In the genomic region with DNA sequence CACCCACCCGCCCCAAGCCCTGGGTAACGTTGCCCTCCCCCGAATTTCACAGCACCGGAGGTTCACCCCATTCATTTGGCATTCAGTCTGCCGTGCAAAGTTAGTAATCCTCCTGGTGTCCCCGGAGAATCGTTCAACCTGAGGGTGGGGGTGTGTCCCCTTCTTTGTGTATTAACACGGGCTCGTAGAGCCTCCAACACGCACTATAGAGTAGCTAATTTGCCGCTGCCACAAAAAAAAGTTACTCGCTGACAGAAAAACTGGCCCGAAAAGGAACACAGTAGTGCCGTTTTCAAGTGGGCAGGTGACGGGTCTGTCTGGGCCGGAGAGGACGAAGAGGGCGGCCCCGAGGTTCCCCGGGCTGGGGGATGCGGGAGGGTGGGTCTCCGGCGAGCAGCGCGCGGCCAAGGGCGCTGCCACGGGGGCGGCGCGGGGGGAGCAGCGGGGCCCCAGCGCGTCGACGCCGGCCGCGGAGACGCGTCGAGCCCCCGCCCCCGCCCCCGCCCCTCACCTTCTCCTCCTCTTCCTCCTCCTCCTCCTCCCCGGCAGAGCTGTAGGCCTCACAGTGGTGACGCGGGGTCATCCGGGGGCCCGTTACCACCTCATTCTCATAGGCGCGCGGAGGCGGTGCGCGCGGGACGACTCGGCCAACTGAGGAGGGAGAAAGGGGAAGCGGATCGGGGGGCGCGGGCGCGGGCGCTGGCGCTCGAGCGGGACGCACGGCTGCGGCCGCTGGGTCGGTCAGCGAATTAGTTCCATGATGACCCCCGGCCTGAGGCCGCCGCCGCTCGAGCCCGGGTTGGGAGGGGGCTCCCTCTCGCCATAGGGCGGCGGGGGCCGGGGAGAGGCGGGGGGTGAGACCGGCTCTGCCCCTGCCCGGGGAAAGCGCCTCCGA, we compare ENCODE assay signal across 8 cellular contexts. TPM values are rescaled to one million over a fixed set of nuclear protein-coding genes. Genes with fewer than 3 reads are reported as not detected.
DNase-seq lines count a peak whose midpoint lies in the region; ATAC-seq and TF ChIP-seq lines count a peak whose summit lies in the region.

No MANE protein-coding gene starts in this region.

- H3K9me3 Mint-ChIP-seq in CD4-positive, alpha-beta T cell: no peaks in the 10 kb centered on the region

- CTCF ChIA-PET in CD4-positive, alpha-beta T cell (lab: Charles Lee): interaction anchor here (2.2 kb wide), 1 partner anchor 23 kb away, joined by 8 read pairs; no protein-coding TSS in a partner anchor

- no peak for TF ChIP-seq CTCF in CD4-positive, alpha-beta T cell (IDR thresholded peaks at IDR 0.05)
- no peak for TF ChIP-seq CTCF in gastrocnemius medialis (IDR thresholded peaks at IDR 0.05 in 4 of 5, conservative IDR thresholded peaks at IDR 0.05 in 1 of 5)

- H3K4me1 Mint-ChIP-seq in CD4-positive, alpha-beta T cell (ENCODE audit: low read depth): peaks cover 27% of the 10 kb centered on the region
- H3K4me1 Mint-ChIP-seq in T-helper 17 cell: peaks cover 40% of the 10 kb centered on the region

- H3K27ac ChIP-seq in CD4-positive, alpha-beta T cell (ENCODE audit: low read depth, low read length): peak overlapping the region; percentile 99
- H3K27ac ChIP-seq in HUES48 (ENCODE audit: low read depth, low read length) (peak overlapping the region; percentile 100), gastrocnemius medialis (peak overlapping the region; percentile 98 to 99 (median 99))

- POLR2A ChIA-PET in CD4-positive, alpha-beta T cell (lab: Charles Lee): interaction anchor here (0.7 to 6.9 kb wide), 16 partner anchors 8 to 1351 kb away, joined by 3 to 76 read pairs (median 4); a partner anchor contains a TSS

- H3K4me1 ChIP-seq in HUES48 (ENCODE audit: control insufficient read depth, insufficient read depth, low read length) (peaks cover 14% of the 10 kb centered on the region), gastrocnemius medialis (peaks cover 40 to 53% of the 10 kb centered on the region in 2 donors)

- H3K27me3 ChIP-seq in CD4-positive, alpha-beta T cell (ENCODE audit: control insufficient read depth, insufficient read depth, low read length): no peaks in the 10 kb centered on the region
- H3K27me3 ChIP-seq in HUES48 (ENCODE audit: control insufficient read depth, insufficient read depth, low read length) (no peaks in the 10 kb centered on the region), gastrocnemius medialis (no peaks in the 10 kb centered on the region)

- H3K4me3 Mint-ChIP-seq in CD4-positive, alpha-beta T cell: peak overlapping the region; percentile 94
- no peak overlapping the region for H3K4me3 Mint-ChIP-seq in T-helper 17 cell

- no peaks in the 10 kb centered on the region for H3K9me3 ChIP-seq in CD4-positive, alpha-beta T cell (ENCODE audit: control insufficient read depth, low read length)
- no peaks in the 10 kb centered on the region for H3K9me3 ChIP-seq in HUES48 (ENCODE audit: control insufficient read depth, insufficient read depth, low read length)
- H3K9me3 ChIP-seq in T-helper 17 cell (ENCODE audit: control insufficient read depth, low read length, poor library complexity, severe bottlenecking): no peaks in the 10 kb centered on the region
- H3K9me3 ChIP-seq in gastrocnemius medialis: no peaks in the 10 kb centered on the region

- H3K36me3 ChIP-seq in HUES48 (ENCODE audit: control insufficient read depth, insufficient read depth, low read length) (no peaks in the 10 kb centered on the region; the same call in 1 of the 2 replicates), gastrocnemius medialis (no peaks in the 10 kb centered on the region)

- H3K36me3 Mint-ChIP-seq in CD4-positive, alpha-beta T cell (ENCODE audit: low read depth): peaks cover 24% of the 10 kb centered on the region
- peaks cover 9% of the 10 kb centered on the region for H3K36me3 Mint-ChIP-seq in T-helper 17 cell (ENCODE audit: low read depth)

- ATAC-seq in CD4-positive, alpha-beta T cell (ENCODE audit: poor library complexity): peak; percentile 51
- ATAC-seq in GM21360 (IDR thresholded peaks at IDR 0.05; ENCODE audit: unreplicated experiment) (peak; percentile 51), T-helper 17 cell (peak; percentile 67), gastrocnemius medialis (peak; percentile 54 to 64)

- H3K27me3 Mint-ChIP-seq in CD4-positive, alpha-beta T cell: no peaks in the 10 kb centered on the region
- no peaks in the 10 kb centered on the region for H3K27me3 Mint-ChIP-seq in T-helper 17 cell

- H3K4me3 ChIP-seq in HUES48 (ENCODE audit: low read depth, low read length) (peak overlapping the region; percentile 96), gastrocnemius medialis (peak overlapping the region; percentile 87 to 95 (median 92))

- intact Hi-C loops in CD4-positive, alpha-beta T cell (cut with DNase I, micrococcal nuclease): loop anchor here in 1 of 2 experiments (2.0 to 10.0 kb wide), 7 partner anchors 82 to 1862 kb away; a partner anchor contains a TSS
- intact Hi-C loops in gastrocnemius medialis (cut with DNase I; ENCODE audit: low total_unique reads): loop anchor here (2.0 to 10.0 kb wide), 4 partner anchors 126 to 930 kb away; a partner anchor contains a TSS

- peak in 1 of 2 donors; percentile 56 for TF ChIP-seq POLR2A in gastrocnemius medialis (IDR thresholded peaks at IDR 0.05)

- no peak overlapping the region for H3K27ac Mint-ChIP-seq in CD4-positive, alpha-beta T cell
- H3K27ac Mint-ChIP-seq in T-helper 17 cell: no peak overlapping the region

- in situ Hi-C loops in gastrocnemius medialis (cut with MboI; ENCODE audit: low sequenced_read_pairs in 4 of 4): no loop called here

- DNase-seq in CD4-positive, alpha-beta T cell: peak; percentile 61 to 81 (median 76)
- DNase-seq in T-helper 17 cell (peak; percentile 67 to 72 (median 70)), amygdala (lab: John Stamatoyannopoulos, UW) (peak in 50 of 56 donors; percentile 6 to 74 (median 51)), hypothalamus (lab: John Stamatoyannopoulos, UW) (peak in 46 of 51 donors; percentile 8 to 74 (median 57)), gastrocnemius medialis (peak; percentile 56 to 65), epidermal melanocyte (ENCODE audit: insufficient read length, low spot score) (no peak)

- H3K9ac ChIP-seq in HUES48 (ENCODE audit: low read depth, low read length): peak overlapping the region; percentile 71; the same call in 1 of the 2 replicates

RNA-seq across cellular contexts. Expression of a gene that starts 0.6 kb away (rescaled TPM):
- total RNA-seq in CD4-positive, alpha-beta T cell: 100 to 1,000 TPM; 385 to 418 TPM
- total RNA-seq in T-helper 17 cell (100 to 1,000 TPM; 292 to 317 TPM), gastrocnemius medialis (100 to 1,000 TPM in 3 of 4 donors, 10 to 100 TPM in 1; 82.8 to 138 (median 129) TPM)
